1 cellular context compared by ENCODE assay signal in genomic region chr15:90394702-90395442, GRCh38.
TF ChIP-seq lines count a peak whose summit lies in the region.

No MANE protein-coding gene starts in this region.

TF ChIP-seq in SK-N-SH treated with all-trans-retinoic acid at 6 μM for 48 hours, 23 proteins besides CTCF, POLR2A, EP300 and RAD21 (continued from another document):
- TF ChIP-seq TCF4 (CRISPR knock-in tag; IDR thresholded peaks at IDR 0.05; ENCODE audit: borderline replicate concordance) (no peak), PPARA (CRISPR knock-in tag; IDR thresholded peaks at IDR 0.05; ENCODE audit: borderline replicate concordance) (no peak), OSR1 (CRISPR knock-in tag; IDR thresholded peaks at IDR 0.05) (no peak), ZFP3 (CRISPR knock-in tag; IDR thresholded peaks at IDR 0.05) (no peak), BACH2 (CRISPR knock-in tag; IDR thresholded peaks at IDR 0.05; ENCODE audit: borderline replicate concordance) (no peak), ZNF565 (CRISPR knock-in tag; conservative IDR thresholded peaks at IDR 0.05; ENCODE audit: low read depth) (no peak), ZNF70 (CRISPR knock-in tag; IDR thresholded peaks at IDR 0.05) (no peak), ISL1 (CRISPR knock-in tag; IDR thresholded peaks at IDR 0.05) (no peak), RARB (CRISPR knock-in tag; IDR thresholded peaks at IDR 0.05) (no peak), ZFP30 (CRISPR knock-in tag; IDR thresholded peaks at IDR 0.05) (no peak), ZNF8 (CRISPR knock-in tag; IDR thresholded peaks at IDR 0.05) (no peak)
- TF ChIP-seq, protein P1, sequence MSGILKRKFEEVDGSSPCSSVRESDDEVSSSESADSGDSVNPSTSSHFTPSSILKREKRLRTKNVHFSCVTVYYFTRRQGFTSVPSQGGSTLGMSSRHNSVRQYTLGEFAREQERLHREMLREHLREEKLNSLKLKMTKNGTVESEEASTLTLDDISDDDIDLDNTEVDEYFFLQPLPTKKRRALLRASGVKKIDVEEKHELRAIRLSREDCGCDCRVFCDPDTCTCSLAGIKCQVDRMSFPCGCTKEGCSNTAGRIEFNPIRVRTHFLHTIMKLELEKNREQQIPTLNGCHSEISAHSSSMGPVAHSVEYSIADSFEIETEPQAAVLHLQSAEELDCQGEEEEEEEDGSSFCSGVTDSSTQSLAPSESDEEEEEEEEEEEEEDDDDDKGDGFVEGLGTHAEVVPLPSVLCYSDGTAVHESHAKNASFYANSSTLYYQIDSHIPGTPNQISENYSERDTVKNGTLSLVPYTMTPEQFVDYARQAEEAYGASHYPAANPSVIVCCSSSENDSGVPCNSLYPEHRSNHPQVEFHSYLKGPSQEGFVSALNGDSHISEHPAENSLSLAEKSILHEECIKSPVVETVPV (CRISPR knock-in tag; IDR thresholded peaks at IDR 0.05), result no peak
- TF ChIP-seq, protein P2, sequence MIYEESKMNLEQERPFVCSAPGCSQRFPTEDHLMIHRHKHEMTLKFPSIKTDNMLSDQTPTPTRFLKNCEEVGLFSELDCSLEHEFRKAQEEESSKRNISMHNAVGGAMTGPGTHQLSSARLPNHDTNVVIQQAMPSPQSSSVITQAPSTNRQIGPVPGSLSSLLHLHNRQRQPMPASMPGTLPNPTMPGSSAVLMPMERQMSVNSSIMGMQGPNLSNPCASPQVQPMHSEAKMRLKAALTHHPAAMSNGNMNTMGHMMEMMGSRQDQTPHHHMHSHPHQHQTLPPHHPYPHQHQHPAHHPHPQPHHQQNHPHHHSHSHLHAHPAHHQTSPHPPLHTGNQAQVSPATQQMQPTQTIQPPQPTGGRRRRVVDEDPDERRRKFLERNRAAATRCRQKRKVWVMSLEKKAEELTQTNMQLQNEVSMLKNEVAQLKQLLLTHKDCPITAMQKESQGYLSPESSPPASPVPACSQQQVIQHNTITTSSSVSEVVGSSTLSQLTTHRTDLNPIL (CRISPR knock-in tag; IDR thresholded peaks at IDR 0.05; ENCODE audit: low read depth), result no peak
